In genomic region chr15:74390049-74390441, GRCh38 we compare ENCODE assay signal across 1 cellular context. TPM values are rescaled to one million over a fixed set of nuclear protein-coding genes. Genes with fewer than 3 reads are reported as not detected.
"Had no signal": no experiment of that assay in that cellular context is flagged by ENCODE, and none has a peak within 500 bp of the region (broad histone marks: within the 10 kb centered on the region; RNA-seq: fewer than 3 reads in every experiment).

No MANE protein-coding gene starts in this region.

RNA-seq across cellular contexts. Expression of gene CYP11A1, which starts 22.6 kb away (rescaled TPM):
- total RNA-seq: lung microvascular endothelial cell had no signal
